In the genomic region with DNA sequence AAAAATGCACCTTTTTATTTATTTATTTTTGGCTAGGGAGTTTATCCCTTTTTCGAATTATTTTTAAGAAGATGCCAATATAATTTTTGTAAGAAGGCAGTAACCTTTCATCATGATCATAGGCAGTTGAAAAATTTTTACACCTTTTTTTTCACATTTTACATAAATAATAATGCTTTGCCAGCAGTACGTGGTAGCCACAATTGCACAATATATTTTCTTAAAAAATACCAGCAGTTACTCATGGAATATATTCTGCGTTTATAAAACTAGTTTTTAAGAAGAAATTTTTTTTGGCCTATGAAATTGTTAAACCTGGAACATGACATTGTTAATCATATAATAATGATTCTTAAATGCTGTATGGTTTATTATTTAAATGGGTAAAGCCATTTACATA, we compare ENCODE assay signal across 1 cellular context.
TF ChIP-seq lines count a peak whose summit lies in the region.

No MANE protein-coding gene starts in this region.

TF ChIP-seq in IMR-90, 13 proteins besides CTCF, POLR2A, EP300 and RAD21:
- TF ChIP-seq RFX5 (IDR thresholded peaks at IDR 0.05; ENCODE audit: low read depth, low read length) (no peak), CEBPB (IDR thresholded peaks at IDR 0.05; ENCODE audit: low read depth, low read length) (peak; percentile 82)
TF ChIP-seq in IMR-90: peak in this region for 1.
